In genomic region chr13:48873598-48873997, GRCh38 we compare ENCODE assay signal across 13 cellular contexts.
DNase-seq lines count a peak whose midpoint lies in the region; ATAC-seq and TF ChIP-seq lines count a peak whose summit lies in the region.
"Had no signal": no experiment of that assay in that cellular context is flagged by ENCODE, and none has a peak within 500 bp of the region (broad histone marks: within the 10 kb centered on the region; RNA-seq: fewer than 3 reads in every experiment).

No MANE protein-coding gene starts in this region.

- H3K36me3 ChIP-seq in vagina = no peaks in the 10 kb centered on the region
- H3K36me3 ChIP-seq: prostate gland had no signal

- peak; percentile 10; the same call in 1 of the 2 replicates for TF ChIP-seq CTCF in AG09319 (IDR thresholded peaks at IDR 0.05; ENCODE audit: low read depth, low read length)
- TF ChIP-seq CTCF in nephron progenitor cell (IDR thresholded peaks at IDR 0.05) = no peak
- TF ChIP-seq CTCF in vagina (IDR thresholded peaks at IDR 0.05) = no peak
- TF ChIP-seq CTCF in CD4-positive, alpha-beta T cell (IDR thresholded peaks at IDR 0.05) = no peak

- H3K9me3 ChIP-seq in vagina = no peaks in the 10 kb centered on the region
- no peaks in the 10 kb centered on the region for H3K9me3 ChIP-seq in CD4-positive, alpha-beta T cell (ENCODE audit: control insufficient read depth, low read length)
- H3K9me3 ChIP-seq: prostate gland had no signal

- no peaks in the 10 kb centered on the region for H3K27me3 Mint-ChIP-seq in nephron progenitor cell (ENCODE audit: low read depth, poor library complexity)
- no peaks in the 10 kb centered on the region for H3K27me3 Mint-ChIP-seq in CD4-positive, alpha-beta T cell
- H3K27me3 Mint-ChIP-seq in immature natural killer cell (ENCODE audit: low read depth in 3 of 3) = peaks cover 2 to 5% (median 5%) of the 10 kb centered on the region in 3 donors

- H3K27ac Mint-ChIP-seq in nephron progenitor cell (no peak overlapping the region), immature natural killer cell (no peak overlapping the region)
- no peak overlapping the region for H3K27ac Mint-ChIP-seq in CD4-positive, alpha-beta T cell
- H3K27ac Mint-ChIP-seq: activated T-cell treated with anti-CD3 and anti-CD28 coated beads, Interleukin-2, amount 50 U/mL, for 24 hours; memory B cell had no signal

- CTCF ChIA-PET in CD4-positive, alpha-beta T cell (lab: Charles Lee) = interaction anchor here (0.5 kb wide), 1 partner anchor 929 kb away, joined by 3 read pairs; no protein-coding TSS in a partner anchor

- H3K4me1 ChIP-seq in vagina = no peaks in the 10 kb centered on the region
- H3K4me1 ChIP-seq: prostate gland had no signal

- H3K36me3 Mint-ChIP-seq in nephron progenitor cell (ENCODE audit: low read depth) = no peaks in the 10 kb centered on the region
- H3K36me3 Mint-ChIP-seq in CD4-positive, alpha-beta T cell (ENCODE audit: low read depth) = no peaks in the 10 kb centered on the region
- H3K36me3 Mint-ChIP-seq in immature natural killer cell = no peaks in the 10 kb centered on the region
- H3K36me3 Mint-ChIP-seq: memory B cell had no signal

- DNase-seq in AG09319 (ENCODE audit: extremely low read depth, low read depth) (no peak), M059J (ENCODE audit: low read depth) (peak; percentile 78), ecto neural progenitor cell (ENCODE audit: low spot score) (peak; percentile 44), iPS DF 19.7 (ENCODE audit: low read depth, low spot score) (peak; percentile 60), nephron progenitor cell (no peak), vagina (ENCODE audit: extremely low spot score in 2 of 2) (no peak), immature natural killer cell (no peak)
- DNase-seq in CD4-positive, alpha-beta T cell = no peak
- DNase-seq: activated T-cell treated with anti-CD3 and anti-CD28 coated beads, Interleukin-2, amount 50 U/mL, for 24 hours; NCI-H2029; substantia nigra had no signal

- H3K4me3 Mint-ChIP-seq in nephron progenitor cell = no peak overlapping the region
- H3K4me3 Mint-ChIP-seq in CD4-positive, alpha-beta T cell = no peak overlapping the region
- H3K4me3 Mint-ChIP-seq in immature natural killer cell = no peak overlapping the region
- H3K4me3 Mint-ChIP-seq: activated T-cell treated with anti-CD3 and anti-CD28 coated beads, Interleukin-2, amount 50 U/mL, for 24 hours; memory B cell had no signal

- H3K9me3 Mint-ChIP-seq in nephron progenitor cell (no peaks in the 10 kb centered on the region), immature natural killer cell (no peaks in the 10 kb centered on the region)
- H3K9me3 Mint-ChIP-seq in CD4-positive, alpha-beta T cell = no peaks in the 10 kb centered on the region
- H3K9me3 Mint-ChIP-seq: activated T-cell treated with anti-CD3 and anti-CD28 coated beads, Interleukin-2, amount 50 U/mL, for 24 hours; memory B cell had no signal

- POLR2A ChIA-PET in CD4-positive, alpha-beta T cell (lab: Charles Lee) = no interaction called here

- H3K27ac ChIP-seq in vagina = no peak overlapping the region
- no peak overlapping the region for H3K27ac ChIP-seq in CD4-positive, alpha-beta T cell (ENCODE audit: low read depth, low read length)
- H3K27ac ChIP-seq: prostate gland had no signal

- no peak for TF ChIP-seq POLR2A in vagina (IDR thresholded peaks at IDR 0.05)

- no peak for ATAC-seq in CD4-positive, alpha-beta T cell (ENCODE audit: poor library complexity)

- H3K4me1 Mint-ChIP-seq in nephron progenitor cell (peaks cover 34% of the 10 kb centered on the region), immature natural killer cell (no peaks in the 10 kb centered on the region)
- no peaks in the 10 kb centered on the region for H3K4me1 Mint-ChIP-seq in CD4-positive, alpha-beta T cell (ENCODE audit: low read depth)
- H3K4me1 Mint-ChIP-seq: memory B cell had no signal

- H3K27me3 ChIP-seq in vagina = no peaks in the 10 kb centered on the region
- no peaks in the 10 kb centered on the region for H3K27me3 ChIP-seq in CD4-positive, alpha-beta T cell (ENCODE audit: control insufficient read depth, insufficient read depth, low read length)

- no peak overlapping the region for H3K4me3 ChIP-seq in vagina
- H3K4me3 ChIP-seq: prostate gland had no signal

- intact Hi-C loops in vagina (cut with DNase I) = no loop called here
- intact Hi-C loops in CD4-positive, alpha-beta T cell (cut with DNase I, micrococcal nuclease) = no loop called here

Comparison
In these comparisons a context has a peak if more than half of its experiments do, and no peak if none do; other contexts are left out.
1. DNase-seq: peak in M059J (single experiment), ecto neural progenitor cell (single experiment) and iPS DF 19.7 (single experiment); none in AG09319 (single experiment), nephron progenitor cell (single experiment), vagina (0 of 2), CD4-positive, alpha-beta T cell (0 of 10) and immature natural killer cell (0 of 3).